13 cellular contexts compared by ENCODE assay signal in the genomic region with DNA sequence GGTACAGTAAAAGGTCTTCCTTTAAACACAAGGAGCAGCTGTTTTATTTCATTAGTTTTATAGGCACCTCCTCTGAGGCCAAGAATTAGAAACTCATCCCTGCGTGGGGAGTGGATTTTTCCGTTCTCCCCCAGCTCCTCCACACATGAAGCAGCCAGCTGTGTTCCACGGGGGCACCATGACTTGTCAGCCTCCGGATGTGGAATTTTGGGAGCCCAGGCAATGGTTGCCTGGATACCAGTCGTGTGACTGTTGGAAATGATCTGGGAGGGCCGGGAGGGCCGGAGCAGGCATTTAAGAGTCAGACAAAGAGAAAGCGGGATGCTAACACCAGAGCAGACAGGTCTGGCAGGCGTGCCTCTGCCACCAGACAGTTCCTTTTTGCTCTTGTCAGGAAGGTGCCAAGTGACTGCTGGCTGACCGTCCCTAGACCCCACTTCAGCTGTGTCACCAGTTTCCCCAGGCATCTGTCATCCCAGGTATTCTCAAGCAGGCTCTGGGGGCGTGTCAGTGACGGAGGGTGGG. TPM values are rescaled to one million over a fixed set of nuclear protein-coding genes. Genes with fewer than 3 reads are reported as not detected.
DNase-seq lines count a peak whose midpoint lies in the region; ATAC-seq and TF ChIP-seq lines count a peak whose summit lies in the region.
"Had no signal": no experiment of that assay in that cellular context is flagged by ENCODE, and none has a peak within 500 bp of the region (broad histone marks: within the 10 kb centered on the region; RNA-seq: fewer than 3 reads in every experiment).

No MANE protein-coding gene starts in this region.

- peaks cover 0 to 30% (median 12%) of the 10 kb centered on the region in 9 donors for H3K36me3 ChIP-seq in heart left ventricle

- peaks cover 0 to 66% (median 52%) of the 10 kb centered on the region in 12 donors for H3K4me1 ChIP-seq in heart left ventricle

- no peaks in the 10 kb centered on the region for H3K27me3 ChIP-seq in heart left ventricle

- 29 to 46% (median 35%) methylated on average over 9 to 12 of the region's 12 CpGs for whole genome bisulfite sequencing in heart left ventricle, 4 donors

- peak overlapping the region; percentile 56 to 92 (median 81) for H3K27ac ChIP-seq in heart left ventricle
- H3K27ac ChIP-seq: HL-60 had no signal

- peak in 1 of 2 donors; percentile 20 for TF ChIP-seq POLR2A in heart left ventricle (IDR thresholded peaks at IDR 0.05)

- TF ChIP-seq CTCF in heart left ventricle (IDR thresholded peaks at IDR 0.05) = no peak
- TF ChIP-seq CTCF in omental fat pad (IDR thresholded peaks at IDR 0.05) = no peak

- H3K9me3 ChIP-seq in heart left ventricle = no peaks in the 10 kb centered on the region

- intact Hi-C loops in heart left ventricle (cut with DNase I) = loop anchor here in 2 of 10 donors (2.0 kb wide), 1 partner anchor 16 kb away; a partner anchor contains a TSS

- peak; percentile 62 for DNase-seq in A172 (ENCODE audit: low spot score)
- peak in 44 of 58 donors; percentile 16 to 87 (median 61) for DNase-seq in anterior cingulate cortex (lab: John Stamatoyannopoulos, UW)
- peak; percentile 71 to 88 (median 75) for DNase-seq in heart left ventricle
- no peak for DNase-seq in omental fat pad (ENCODE audit: low spot score)
- DNase-seq in kidney glomerular epithelial cell (lab: John Stamatoyannopoulos, UW) = no peak
- no peak for DNase-seq in cortex of kidney (lab: John Stamatoyannopoulos, UW)
- DNase-seq: ACHN; effector memory CD8-positive, alpha-beta T cell; NCI-H2081 treated with DMSO at 0.1 percent for 48 hours; SIG-M5 had no signal

- peak overlapping the region in 4 of 12 donors; percentile 10 to 25 (median 14) for H3K4me3 ChIP-seq in heart left ventricle

- ATAC-seq in heart left ventricle = peak; percentile 36 to 61 (median 50)
- ATAC-seq in omental fat pad (ENCODE audit: low FRiP score) = peak; percentile 73
- ATAC-seq in GM19397 (IDR thresholded peaks at IDR 0.05; ENCODE audit: unreplicated experiment) = no peak
- ATAC-seq in HG03108 (IDR thresholded peaks at IDR 0.05; ENCODE audit: unreplicated experiment) = no peak
- ATAC-seq: effector memory CD8-positive, alpha-beta T cell had no signal

RNA-seq across cellular contexts. Expression of a gene that starts 15.9 kb away (rescaled TPM):
- total RNA-seq in A172 (2014; rRNA removed; shearing (Covaris generic)) = 1.7 and 5.3 TPM in 2 replicates
- total RNA-seq in heart left ventricle (10 to 100 TPM in 4 of 9 donors, 1 to 10 TPM in 5; 3.3 to 25.0 (median 8.9) TPM), omental fat pad (100 to 1,000 TPM in 1 of 4 donors, 10 to 100 TPM in 3; 44.0 to 120 (median 68.6) TPM)
- polyA plus RNA-seq in heart left ventricle = 10 to 100 TPM; 10.3 to 16.3 TPM

RNA-seq across cellular contexts. Expression of a gene that starts 34.9 kb away (rescaled TPM):
- 37.9 and 57.0 TPM in 2 replicates for total RNA-seq in A172 (2014; rRNA removed; shearing (Covaris generic))
- total RNA-seq in heart left ventricle (10 to 100 TPM; 41.0 to 55.4 (median 46.2) TPM), omental fat pad (10 to 100 TPM; 23.3 to 32.9 (median 27.3) TPM)
- 10 to 100 TPM; 22.9 to 35.1 TPM for polyA plus RNA-seq in heart left ventricle

RNA-seq across cellular contexts. Expression of a gene that starts 37.0 kb away (rescaled TPM):
- total RNA-seq in A172 (2014; rRNA removed; shearing (Covaris generic)) = 14.2 and 18.1 TPM in 2 replicates
- total RNA-seq in heart left ventricle (1 to 10 TPM; 3.2 to 9.0 (median 4.2) TPM), omental fat pad (10 to 100 TPM in 1 of 4 donors, 1 to 10 TPM in 3; 3.5 to 13.7 (median 6.9) TPM)
- 1 to 10 TPM; 4.3 to 6.7 TPM for polyA plus RNA-seq in heart left ventricle

RNA-seq across cellular contexts. Expression of a gene that starts 55.8 kb away (rescaled TPM):
- total RNA-seq in A172 (2014; rRNA removed; shearing (Covaris generic)) = 2.0 and 3.5 TPM in 2 replicates
- total RNA-seq in heart left ventricle (under 1 TPM in 7 of 9 donors, not detected in 2; 0.19 to 0.91 (median 0.47) TPM), omental fat pad (1 to 10 TPM in 1 of 4 donors, under 1 TPM in 3; 0.36 to 2.0 (median 0.50) TPM)
- under 1 TPM; 0.29 to 0.42 TPM for polyA plus RNA-seq in heart left ventricle

Comparison
In these comparisons a context has a peak if more than half of its experiments do, and no peak if none do; other contexts are left out.
1. DNase-seq: peak in A172 (single experiment), anterior cingulate cortex (44 of 58) and heart left ventricle (5 of 5); none in omental fat pad (single experiment), kidney glomerular epithelial cell (single experiment) and cortex of kidney (single experiment).
2. ATAC-seq: peak in heart left ventricle (4 of 4) and omental fat pad (single experiment); none in GM19397 (single experiment) and HG03108 (single experiment).